Comparison of ENCODE assay signal across 9 cellular contexts in genomic region chr1:193569696-193570269, GRCh38.
DNase-seq lines count a peak whose midpoint lies in the region; ATAC-seq and TF ChIP-seq lines count a peak whose summit lies in the region.
"Had no signal": no experiment of that assay in that cellular context is flagged by ENCODE, and none has a peak within 500 bp of the region (broad histone marks: within the 10 kb centered on the region; RNA-seq: fewer than 3 reads in every experiment).

No MANE protein-coding gene starts in this region.

- H3K4me1 ChIP-seq in mesodermal cell (ENCODE audit: control insufficient read depth, insufficient read depth, low read length, poor library complexity, severe bottlenecking), result peaks cover 14% of the 10 kb centered on the region

- DNase-seq in GM03348 (ENCODE audit: low spot score), result peak; percentile 16
- DNase-seq in GM13976 (ENCODE audit: low spot score), result no peak
- no peak for DNase-seq in NCI-H2227 (lab: John Stamatoyannopoulos, UW; ENCODE audit: unreplicated experiment)
- no peak for DNase-seq in NCI-H2081 (lab: John Stamatoyannopoulos, UW)
- no peak for DNase-seq in OCI-M2 (lab: John Stamatoyannopoulos, UW; ENCODE audit: unreplicated experiment)

- peak overlapping the region; percentile 96 for H3K27ac Mint-ChIP-seq in activated T-helper 17 cell treated with anti-CD3 and anti-CD28 coated beads, Interleukin-2, amount 50 U/mL, for 72 hours

- peaks cover 18% of the 10 kb centered on the region for H3K9me3 Mint-ChIP-seq in activated T-helper 17 cell treated with anti-CD3 and anti-CD28 coated beads, Interleukin-2, amount 50 U/mL, for 72 hours

- peaks cover 36% of the 10 kb centered on the region for H3K4me1 Mint-ChIP-seq in activated T-helper 17 cell treated with anti-CD3 and anti-CD28 coated beads, Interleukin-2, amount 50 U/mL, for 72 hours

- no peaks in the 10 kb centered on the region for H3K9me3 ChIP-seq in mesodermal cell (ENCODE audit: control insufficient read depth, low read length)

- in situ Hi-C loops in GM13976 (cut with MboI; ENCODE audit: low sequenced_read_pairs, unreplicated experiment), result no loop called here

- no peaks in the 10 kb centered on the region for H3K27me3 Mint-ChIP-seq in activated T-helper 17 cell treated with anti-CD3 and anti-CD28 coated beads, Interleukin-2, amount 50 U/mL, for 72 hours

- no peak overlapping the region for H3K4me3 ChIP-seq in mesodermal cell (ENCODE audit: extremely low read depth, insufficient read depth, low read length, poor library complexity, severe bottlenecking)
- H3K4me3 ChIP-seq: skin epidermis had no signal

- peak overlapping the region; percentile 82 for H3K4me3 Mint-ChIP-seq in activated T-helper 17 cell treated with anti-CD3 and anti-CD28 coated beads, Interleukin-2, amount 50 U/mL, for 72 hours

- H3K36me3 ChIP-seq in mesodermal cell (ENCODE audit: control insufficient read depth, insufficient read depth, low read length), result no peaks in the 10 kb centered on the region

- peak; percentile 82 for ATAC-seq in HG02973 (IDR thresholded peaks at IDR 0.05; ENCODE audit: unreplicated experiment)
- peak; percentile 92 for ATAC-seq in activated T-helper 17 cell treated with anti-CD3 and anti-CD28 coated beads, Interleukin-2, amount 50 U/mL, for 72 hours (replicated peaks)

- TF ChIP-seq CTCF in GM13976 (IDR thresholded peaks at IDR 0.05; ENCODE audit: borderline replicate concordance, control extremely low read depth, extremely low read depth, insufficient read depth, missing control alignments), result no peak

- peaks cover 28% of the 10 kb centered on the region for H3K36me3 Mint-ChIP-seq in activated T-helper 17 cell treated with anti-CD3 and anti-CD28 coated beads, Interleukin-2, amount 50 U/mL, for 72 hours (ENCODE audit: low read depth)

- H3K27ac ChIP-seq in mesodermal cell (ENCODE audit: low read depth, low read length, severe bottlenecking), result peak overlapping the region; percentile 83
- H3K27ac ChIP-seq: skin epidermis had no signal
